ENCODE assay signal across 12 cellular contexts in the genomic region with DNA sequence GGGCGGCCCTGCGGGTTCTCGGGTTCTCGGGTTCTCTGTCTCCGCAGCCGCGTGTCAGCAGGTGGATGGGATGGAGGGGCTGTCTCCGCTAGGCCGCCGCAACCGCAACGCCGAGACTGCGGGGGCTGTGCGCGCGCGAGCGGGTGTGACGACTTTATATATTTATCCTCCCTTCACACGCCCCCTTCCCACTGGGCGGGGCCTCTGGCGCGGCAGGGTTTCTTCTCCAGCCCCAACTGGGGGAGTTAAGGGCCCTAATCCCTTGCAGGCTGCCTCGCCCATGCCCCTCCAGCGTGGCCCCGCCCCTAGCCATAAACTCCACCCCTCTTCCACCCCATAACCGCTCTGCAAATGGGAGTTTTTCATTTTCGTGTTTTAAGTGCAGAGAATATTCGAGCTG. TPM values are rescaled to one million over a fixed set of nuclear protein-coding genes. Genes with fewer than 3 reads are reported as not detected.
DNase-seq lines count a peak whose midpoint lies in the region; ATAC-seq and TF ChIP-seq lines count a peak whose summit lies in the region.
"Had no signal": no experiment of that assay in that cellular context is flagged by ENCODE, and none has a peak within 500 bp of the region (broad histone marks: within the 10 kb centered on the region; RNA-seq: fewer than 3 reads in every experiment).

No MANE protein-coding gene starts in this region.

- peaks cover 44% of the 10 kb centered on the region for H3K27me3 Mint-ChIP-seq in GM23338 (ENCODE audit: insufficient read depth, low read depth, poor library complexity)

- H3K9ac ChIP-seq in SK-N-MC (ENCODE audit: insufficient read length) = peak overlapping the region; percentile 19

- no peaks in the 10 kb centered on the region; the same call in 2 of the 3 replicates for H3K9me3 Mint-ChIP-seq in GM23338

- peaks cover 64% of the 10 kb centered on the region for H3K27me3 ChIP-seq in GM23338 (ENCODE audit: insufficient read depth)
- peaks cover 15 to 34% of the 10 kb centered on the region in 2 donors for H3K27me3 ChIP-seq in right atrium auricular region

- H3K36me3 Mint-ChIP-seq in GM23338 (ENCODE audit: low read depth) = no peaks in the 10 kb centered on the region; the same call in 2 of the 3 replicates

- DNase-seq in GM23338 (ENCODE audit: low spot score) (peak; percentile 56), SK-N-MC (ENCODE audit: low read depth, low spot score) (no peak), right atrium auricular region (ENCODE audit: low spot score) (no peak), sciatic nerve (ENCODE audit: low spot score) (peak; percentile 66), amniotic stem cell (lab: John Stamatoyannopoulos, UW) (no peak), NCI-H446 (lab: John Stamatoyannopoulos, UW) (no peak)
- DNase-seq: DND-41 had no signal

- peak overlapping the region; percentile 79 for H3K4me3 Mint-ChIP-seq in GM23338

- H3K27ac ChIP-seq in GM23338 (ENCODE audit: low read depth) = no peak overlapping the region
- no peak overlapping the region for H3K27ac ChIP-seq in SK-N-MC
- no peak overlapping the region for H3K27ac ChIP-seq in right atrium auricular region

- H3K4me3 ChIP-seq in GM23338 = peak overlapping the region; percentile 80
- H3K4me3 ChIP-seq in SK-N-MC = peak overlapping the region; percentile 85
- peak overlapping the region; percentile 2 to 36 for H3K4me3 ChIP-seq in right atrium auricular region

- no peaks in the 10 kb centered on the region for H3K9me2 ChIP-seq in GM23338 (ENCODE audit: insufficient read depth)

- H3K79me2 ChIP-seq in GM23338 (replicated peaks; ENCODE audit: insufficient read depth) = peaks cover 30% of the 10 kb centered on the region

- H3K4me1 Mint-ChIP-seq in GM23338 = peaks cover 24% of the 10 kb centered on the region

- peak overlapping the region; percentile 84; the same call in 1 of the 2 replicates for H2AFZ ChIP-seq in GM23338

- H3F3A ChIP-seq in GM23338 (replicated peaks; ENCODE audit: low read depth) = peaks cover 7% of the 10 kb centered on the region

- ATAC-seq in GM23338 (peak; percentile 28), sciatic nerve (peak; percentile 73), HG02884 (IDR thresholded peaks at IDR 0.05; ENCODE audit: unreplicated experiment) (no peak), HG02759 (IDR thresholded peaks at IDR 0.05; ENCODE audit: unreplicated experiment) (no peak)

- H3K4me2 ChIP-seq in GM23338 = peak overlapping the region; percentile 96

- no peaks in the 10 kb centered on the region for H3K9me3 ChIP-seq in SK-N-MC (ENCODE audit: low read depth, low read length)
- no peaks in the 10 kb centered on the region for H3K9me3 ChIP-seq in right atrium auricular region
- H3K9me3 ChIP-seq: adrenal gland had no signal

- H3K27ac Mint-ChIP-seq in GM23338 = no peak overlapping the region

- H4K20me1 ChIP-seq in GM23338 (replicated peaks; ENCODE audit: insufficient read depth) = peaks cover 16% of the 10 kb centered on the region; the same call in 1 of the 2 replicates

- no peaks in the 10 kb centered on the region for H3K36me3 ChIP-seq in GM23338 (ENCODE audit: insufficient read depth)
- H3K36me3 ChIP-seq in SK-N-MC (ENCODE audit: insufficient read depth, low read length) = no peaks in the 10 kb centered on the region
- no peaks in the 10 kb centered on the region for H3K36me3 ChIP-seq in right atrium auricular region
- H3K36me3 ChIP-seq: adrenal gland had no signal

- H3K4me1 ChIP-seq in GM23338 (ENCODE audit: insufficient read depth) (peaks cover 28% of the 10 kb centered on the region), right atrium auricular region (peaks cover 0 to 34% of the 10 kb centered on the region in 2 donors)

- TF ChIP-seq CTCF in GM23338 (conservative IDR thresholded peaks at IDR 0.05; ENCODE audit: low read depth in 2 of 2) = no peak
- TF ChIP-seq CTCF in right atrium auricular region (IDR thresholded peaks at IDR 0.05) = no peak

- intact Hi-C loops in sciatic nerve (cut with DNase I) = no loop called here

TF ChIP-seq in GM23338, 12 proteins besides CTCF, POLR2A, EP300 and RAD21 (continues in another document):
- TF ChIP-seq EZH2 (IDR thresholded peaks at IDR 0.05; ENCODE audit: low read depth, unreplicated experiment) = no peak
- TF ChIP-seq POLR2AphosphoS5 (IDR thresholded peaks at IDR 0.05; ENCODE audit: low read depth) = no peak
- TF ChIP-seq, protein P1, sequence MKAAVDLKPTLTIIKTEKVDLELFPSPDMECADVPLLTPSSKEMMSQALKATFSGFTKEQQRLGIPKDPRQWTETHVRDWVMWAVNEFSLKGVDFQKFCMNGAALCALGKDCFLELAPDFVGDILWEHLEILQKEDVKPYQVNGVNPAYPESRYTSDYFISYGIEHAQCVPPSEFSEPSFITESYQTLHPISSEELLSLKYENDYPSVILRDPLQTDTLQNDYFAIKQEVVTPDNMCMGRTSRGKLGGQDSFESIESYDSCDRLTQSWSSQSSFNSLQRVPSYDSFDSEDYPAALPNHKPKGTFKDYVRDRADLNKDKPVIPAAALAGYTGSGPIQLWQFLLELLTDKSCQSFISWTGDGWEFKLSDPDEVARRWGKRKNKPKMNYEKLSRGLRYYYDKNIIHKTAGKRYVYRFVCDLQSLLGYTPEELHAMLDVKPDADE (IDR thresholded peaks at IDR 0.05) = no peak
- no peak for TF ChIP-seq JUNB (IDR thresholded peaks at IDR 0.05; ENCODE audit: unreplicated experiment)
- TF ChIP-seq, protein P2, sequence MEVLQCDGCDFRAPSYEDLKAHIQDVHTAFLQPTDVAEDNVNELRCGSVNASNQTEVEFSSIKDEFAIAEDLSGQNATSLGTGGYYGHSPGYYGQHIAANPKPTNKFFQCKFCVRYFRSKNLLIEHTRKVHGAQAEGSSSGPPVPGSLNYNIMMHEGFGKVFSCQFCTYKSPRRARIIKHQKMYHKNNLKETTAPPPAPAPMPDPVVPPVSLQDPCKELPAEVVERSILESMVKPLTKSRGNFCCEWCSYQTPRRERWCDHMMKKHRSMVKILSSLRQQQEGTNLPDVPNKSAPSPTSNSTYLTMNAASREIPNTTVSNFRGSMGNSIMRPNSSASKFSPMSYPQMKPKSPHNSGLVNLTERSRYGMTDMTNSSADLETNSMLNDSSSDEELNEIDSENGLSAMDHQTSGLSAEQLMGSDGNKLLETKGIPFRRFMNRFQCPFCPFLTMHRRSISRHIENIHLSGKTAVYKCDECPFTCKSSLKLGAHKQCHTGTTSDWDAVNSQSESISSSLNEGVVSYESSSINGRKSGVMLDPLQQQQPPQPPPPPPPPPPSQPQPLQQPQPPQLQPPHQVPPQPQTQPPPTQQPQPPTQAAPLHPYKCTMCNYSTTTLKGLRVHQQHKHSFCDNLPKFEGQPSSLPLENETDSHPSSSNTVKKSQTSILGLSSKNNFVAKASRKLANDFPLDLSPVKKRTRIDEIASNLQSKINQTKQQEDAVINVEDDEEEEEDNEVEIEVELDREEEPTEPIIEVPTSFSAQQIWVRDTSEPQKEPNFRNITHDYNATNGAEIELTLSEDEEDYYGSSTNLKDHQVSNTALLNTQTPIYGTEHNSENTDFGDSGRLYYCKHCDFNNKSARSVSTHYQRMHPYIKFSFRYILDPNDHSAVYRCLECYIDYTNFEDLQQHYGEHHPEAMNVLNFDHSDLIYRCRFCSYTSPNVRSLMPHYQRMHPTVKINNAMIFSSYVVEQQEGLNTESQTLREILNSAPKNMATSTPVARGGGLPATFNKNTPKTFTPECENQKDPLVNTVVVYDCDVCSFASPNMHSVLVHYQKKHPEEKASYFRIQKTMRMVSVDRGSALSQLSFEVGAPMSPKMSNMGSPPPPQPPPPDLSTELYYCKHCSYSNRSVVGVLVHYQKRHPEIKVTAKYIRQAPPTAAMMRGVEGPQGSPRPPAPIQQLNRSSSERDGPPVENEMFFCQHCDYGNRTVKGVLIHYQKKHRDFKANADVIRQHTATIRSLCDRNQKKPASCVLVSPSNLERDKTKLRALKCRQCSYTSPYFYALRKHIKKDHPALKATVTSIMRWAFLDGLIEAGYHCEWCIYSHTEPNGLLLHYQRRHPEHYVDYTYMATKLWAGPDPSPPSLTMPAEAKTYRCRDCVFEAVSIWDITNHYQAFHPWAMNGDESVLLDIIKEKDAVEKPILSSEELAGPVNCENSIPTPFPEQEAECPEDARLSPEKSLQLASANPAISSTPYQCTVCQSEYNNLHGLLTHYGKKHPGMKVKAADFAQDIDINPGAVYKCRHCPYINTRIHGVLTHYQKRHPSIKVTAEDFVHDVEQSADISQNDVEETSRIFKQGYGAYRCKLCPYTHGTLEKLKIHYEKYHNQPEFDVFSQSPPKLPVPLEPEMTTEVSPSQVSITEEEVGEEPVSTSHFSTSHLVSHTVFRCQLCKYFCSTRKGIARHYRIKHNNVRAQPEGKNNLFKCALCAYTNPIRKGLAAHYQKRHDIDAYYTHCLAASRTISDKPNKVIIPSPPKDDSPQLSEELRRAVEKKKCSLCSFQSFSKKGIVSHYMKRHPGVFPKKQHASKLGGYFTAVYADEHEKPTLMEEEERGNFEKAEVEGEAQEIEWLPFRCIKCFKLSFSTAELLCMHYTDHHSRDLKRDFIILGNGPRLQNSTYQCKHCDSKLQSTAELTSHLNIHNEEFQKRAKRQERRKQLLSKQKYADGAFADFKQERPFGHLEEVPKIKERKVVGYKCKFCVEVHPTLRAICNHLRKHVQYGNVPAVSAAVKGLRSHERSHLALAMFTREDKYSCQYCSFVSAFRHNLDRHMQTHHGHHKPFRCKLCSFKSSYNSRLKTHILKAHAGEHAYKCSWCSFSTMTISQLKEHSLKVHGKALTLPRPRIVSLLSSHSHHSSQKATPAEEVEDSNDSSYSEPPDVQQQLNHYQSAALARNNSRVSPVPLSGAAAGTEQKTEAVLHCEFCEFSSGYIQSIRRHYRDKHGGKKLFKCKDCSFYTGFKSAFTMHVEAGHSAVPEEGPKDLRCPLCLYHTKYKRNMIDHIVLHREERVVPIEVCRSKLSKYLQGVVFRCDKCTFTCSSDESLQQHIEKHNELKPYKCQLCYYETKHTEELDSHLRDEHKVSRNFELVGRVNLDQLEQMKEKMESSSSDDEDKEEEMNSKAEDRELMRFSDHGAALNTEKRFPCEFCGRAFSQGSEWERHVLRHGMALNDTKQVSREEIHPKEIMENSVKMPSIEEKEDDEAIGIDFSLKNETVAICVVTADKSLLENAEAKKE (CRISPR knock-in tag; IDR thresholded peaks at IDR 0.05) = no peak
- TF ChIP-seq ZNF331 (CRISPR knock-in tag; IDR thresholded peaks at IDR 0.05; ENCODE audit: low read depth) = no peak
- TF ChIP-seq NANOG (IDR thresholded peaks at IDR 0.05; ENCODE audit: borderline replicate concordance) = no peak
- no peak for TF ChIP-seq STAT1 (IDR thresholded peaks at IDR 0.05; ENCODE audit: unreplicated experiment)

RNA-seq across cellular contexts. Expression of a gene that starts 3.4 kb away (rescaled TPM):
- total RNA-seq in GM23338 (2014; rRNA removed; shearing (Covaris generic)) = 15.6 and 17.9 TPM in 2 replicates
- 14.5 and 15.7 TPM in 2 replicates for polyA plus RNA-seq in GM23338 (2016; fragmentation: Nextera tagmentation; extraction: Ambion mirVana)
- 1 to 10 TPM; 1.8 to 6.0 TPM for total RNA-seq in right atrium auricular region
- 4.5 TPM for total RNA-seq in sciatic nerve
- total RNA-seq: fibroblast of lung, mononuclear cell had no signal
- polyA plus RNA-seq: fibroblast of lung had no signal

Comparison
In these comparisons a context has a peak if more than half of its experiments do, and no peak if none do; other contexts are left out.
1. ATAC-seq: peak in GM23338 (single experiment) and sciatic nerve (single experiment); none in HG02884 (single experiment) and HG02759 (single experiment).
2. DNase-seq: peak in GM23338 (single experiment) and sciatic nerve (single experiment); none in SK-N-MC (single experiment), right atrium auricular region (single experiment), amniotic stem cell (single experiment) and NCI-H446 (0 of 2).
3. H3K4me3 ChIP-seq: peak in every context shown above with its lines; median percentile 85 in SK-N-MC; 80 in GM23338; 19 in right atrium auricular region.